In genomic region chr4:185597532-185598188, GRCh38 we compare ENCODE assay signal across 8 cellular contexts.
DNase-seq lines count a peak whose midpoint lies in the region; ATAC-seq, FAIRE-seq and TF ChIP-seq lines count a peak whose summit lies in the region.

No MANE protein-coding gene starts in this region.

- H3K4me3 Mint-ChIP-seq in endothelial cell (ENCODE audit: unreplicated experiment), result no peak overlapping the region

- no peaks in the 10 kb centered on the region for H3K36me3 Mint-ChIP-seq in endothelial cell (ENCODE audit: low read depth, unreplicated experiment)

- FAIRE-seq in A204.1 (lab: Jason Lieb, UNC), result peak; percentile 34
- peak; percentile 94 for FAIRE-seq in GM18507 (lab: Jason Lieb, UNC)

- peaks cover 8% of the 10 kb centered on the region for H3K4me1 Mint-ChIP-seq in endothelial cell (ENCODE audit: unreplicated experiment)

- peak; percentile 55 for DNase-seq in GM18507 (ENCODE audit: extremely low spot score, insufficient read length, low read depth)
- DNase-seq in NCI-H82 (lab: John Stamatoyannopoulos, UW), result peak; percentile 77
- DNase-seq in activated CD8-positive, alpha-beta memory T cell treated with anti-CD3 and anti-CD28 coated beads for 48 hours (ENCODE audit: low read depth in 2 of 3, low spot score in 2 of 3), result peak in 2 of 3 experiments; percentile 22 to 49
- DNase-seq in endothelial cell (ENCODE audit: low spot score), result peak; percentile 74
- DNase-seq in middle frontal gyrus (ENCODE audit: extremely low spot score, low spot score), result peak; percentile 58
- peak; percentile 51 for DNase-seq in stimulated activated CD8-positive, alpha-beta memory T cell treated with anti-CD3 and anti-CD28 coated beads, Interleukin-4, amount 100 ng/mL, for 24 hours (ENCODE audit: low read depth)

- H3K9me3 Mint-ChIP-seq in endothelial cell (ENCODE audit: unreplicated experiment), result no peaks in the 10 kb centered on the region

- no peak overlapping the region for H3K27ac Mint-ChIP-seq in endothelial cell (ENCODE audit: unreplicated experiment)

- peak; percentile 72 for ATAC-seq in HG03280 (IDR thresholded peaks at IDR 0.05; ENCODE audit: unreplicated experiment)

- no peaks in the 10 kb centered on the region for H3K27me3 Mint-ChIP-seq in endothelial cell (ENCODE audit: unreplicated experiment)

- TF ChIP-seq CTCF in endothelial cell (IDR thresholded peaks at IDR 0.05; ENCODE audit: unreplicated experiment), result peak; percentile 99

Comparison
In these comparisons a context has a peak if more than half of its experiments do, and no peak if none do; other contexts are left out.
1. Peak in every context shown above with its lines: DNase-seq and ATAC-seq.